8 cellular contexts compared by ENCODE assay signal in the genomic region with DNA sequence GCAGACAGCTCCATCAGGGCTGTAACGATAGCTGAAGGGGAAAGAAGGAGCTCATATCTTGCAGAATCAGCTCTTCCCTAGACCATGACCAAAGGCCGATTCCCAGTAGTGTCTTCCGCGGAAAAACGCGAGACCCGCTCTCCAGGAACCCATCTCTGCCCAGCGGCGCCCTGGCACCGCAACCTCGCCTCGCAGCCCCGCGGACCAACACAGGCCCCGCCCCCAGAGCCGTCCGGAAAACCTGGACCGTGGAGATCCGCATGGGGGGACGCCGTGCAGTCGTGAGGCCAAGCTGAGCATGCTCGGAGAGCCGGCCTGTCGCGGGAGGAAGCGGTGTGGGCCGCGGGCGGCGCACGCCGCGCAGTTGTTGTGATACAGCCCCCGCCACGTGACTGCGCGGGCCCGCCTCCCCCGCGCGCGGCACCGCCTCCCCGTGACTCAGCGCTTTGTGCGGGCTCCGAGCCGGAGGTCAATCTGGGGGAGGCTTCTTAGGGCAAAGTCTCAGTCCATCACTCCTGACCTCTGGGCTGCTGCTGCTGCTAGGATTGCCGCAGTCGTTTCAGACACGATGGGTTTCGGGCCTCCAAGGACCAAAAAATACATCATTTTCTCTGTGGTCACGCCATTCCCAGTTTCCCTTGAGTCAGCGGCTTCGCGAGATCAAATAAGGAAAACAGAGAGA. TPM values are rescaled to one million over a fixed set of nuclear protein-coding genes. Genes with fewer than 3 reads are reported as not detected.
DNase-seq lines count a peak whose midpoint lies in the region; ATAC-seq and TF ChIP-seq lines count a peak whose summit lies in the region.

No MANE protein-coding gene starts in this region.

- peaks cover 5% of the 10 kb centered on the region for H3F3A ChIP-seq in GM23338 (replicated peaks; ENCODE audit: low read depth)

- peak overlapping the region; percentile 88 for H3K4me3 Mint-ChIP-seq in GM23338
- H3K4me3 Mint-ChIP-seq in activated T-helper 2 cell treated with anti-CD3 and anti-CD28 coated beads, Interferon-gamma antibody, Interleukin-2, Interleukin-4, amounts not matched to agents 10 μg/mL and 5 μg/mL and 100 μg/mL, durations not matched to agents 14 hours and 24 hours and 36 hours (ENCODE audit: low read depth), result peak overlapping the region; percentile 83
- H3K4me3 Mint-ChIP-seq in natural killer cell treated with Interleukin-12 subunit alpha and Interleukin-12 subunit beta and Interleukin-15 and Interleukin-18, amount 100 ng/mL, for 72 hours, result peak overlapping the region; percentile 89

- no peak for TF ChIP-seq CTCF in GM23338 (conservative IDR thresholded peaks at IDR 0.05; ENCODE audit: low read depth in 2 of 2)
- no peak for TF ChIP-seq CTCF in fibroblast of pulmonary artery (IDR thresholded peaks at IDR 0.05; ENCODE audit: low read length, missing control alignments)

- H3K36me3 ChIP-seq in GM23338 (ENCODE audit: insufficient read depth), result no peaks in the 10 kb centered on the region

- H3K27me3 ChIP-seq in GM23338 (ENCODE audit: insufficient read depth), result peaks cover 20% of the 10 kb centered on the region

- peaks cover 10% of the 10 kb centered on the region for H3K4me1 ChIP-seq in GM23338 (ENCODE audit: insufficient read depth)

- H3K9me3 Mint-ChIP-seq in GM23338, result peaks cover 9% of the 10 kb centered on the region
- H3K9me3 Mint-ChIP-seq in activated T-helper 2 cell treated with anti-CD3 and anti-CD28 coated beads, Interferon-gamma antibody, Interleukin-2, Interleukin-4, amounts not matched to agents 10 μg/mL and 5 μg/mL and 100 μg/mL, durations not matched to agents 14 hours and 24 hours and 36 hours, result no peaks in the 10 kb centered on the region
- no peaks in the 10 kb centered on the region for H3K9me3 Mint-ChIP-seq in natural killer cell treated with Interleukin-12 subunit alpha and Interleukin-12 subunit beta and Interleukin-15 and Interleukin-18, amount 100 ng/mL, for 72 hours

- H2AFZ ChIP-seq in GM23338, result peak overlapping the region; percentile 99

- H3K79me2 ChIP-seq in GM23338 (replicated peaks; ENCODE audit: insufficient read depth), result peaks cover 12% of the 10 kb centered on the region

- peak overlapping the region; percentile 95 for H3K4me3 ChIP-seq in GM23338
- peak overlapping the region; percentile 77 for H3K4me3 ChIP-seq in fibroblast of pulmonary artery (replicated peaks; ENCODE audit: low read depth, low read length)

- DNase-seq in Daoy (ENCODE audit: low read depth) (peak; percentile 99), GM23338 (ENCODE audit: low spot score) (peak; percentile 97), LHCN-M2 (ENCODE audit: low read depth) (peak; percentile 90), RPMI7951 (ENCODE audit: low read depth) (peak; percentile 97), fibroblast of pulmonary artery (ENCODE audit: low read depth) (peak; percentile 98)
- peak; percentile 93 for DNase-seq in activated T-helper 2 cell treated with anti-CD3 and anti-CD28 coated beads, Interferon-gamma antibody, Interleukin-2, Interleukin-4, amounts not matched to agents 10 μg/mL and 5 μg/mL and 100 μg/mL, durations not matched to agents 14 hours and 24 hours and 36 hours (ENCODE audit: low spot score)
- peak; percentile 98 for DNase-seq in natural killer cell treated with Interleukin-12 subunit alpha and Interleukin-12 subunit beta and Interleukin-15 and Interleukin-18, amount 100 ng/mL, for 72 hours (ENCODE audit: low spot score)
- DNase-seq in stimulated activated naive CD4-positive, alpha-beta T cell treated with Interleukin-2 at 50 U/mL for 16 hours (lab: John Stamatoyannopoulos, UW), result peak; percentile 94

- peak overlapping the region; percentile 89 for H3K27ac ChIP-seq in GM23338 (ENCODE audit: low read depth)

- peaks cover 17% of the 10 kb centered on the region for H3K4me1 Mint-ChIP-seq in GM23338
- peaks cover 39% of the 10 kb centered on the region for H3K4me1 Mint-ChIP-seq in activated T-helper 2 cell treated with anti-CD3 and anti-CD28 coated beads, Interferon-gamma antibody, Interleukin-2, Interleukin-4, amounts not matched to agents 10 μg/mL and 5 μg/mL and 100 μg/mL, durations not matched to agents 14 hours and 24 hours and 36 hours (ENCODE audit: low read depth)
- peaks cover 29 to 40% of the 10 kb centered on the region in 2 donors for H3K4me1 Mint-ChIP-seq in natural killer cell treated with Interleukin-12 subunit alpha and Interleukin-12 subunit beta and Interleukin-15 and Interleukin-18, amount 100 ng/mL, for 72 hours (ENCODE audit: low read depth in 2 of 2)

- intact Hi-C loops in activated T-helper 2 cell treated with anti-CD3 and anti-CD28 coated beads, Interferon-gamma antibody, Interleukin-2, Interleukin-4, amounts not matched to agents 10 μg/mL and 5 μg/mL and 100 μg/mL, durations not matched to agents 14 hours and 24 hours and 36 hours (cut with micrococcal nuclease), result loop anchor here (1.0 to 5.0 kb wide), 6 partner anchors 55 to 566 kb away; a partner anchor contains a TSS

- ATAC-seq in GM23338, result peak; percentile 67
- ATAC-seq in natural killer cell treated with Interleukin-12 subunit alpha and Interleukin-12 subunit beta and Interleukin-15 and Interleukin-18, amount 100 ng/mL, for 72 hours, result peak; percentile 92 to 93

- H3K36me3 Mint-ChIP-seq in GM23338 (ENCODE audit: low read depth), result peaks cover 16% of the 10 kb centered on the region; the same call in 2 of the 3 replicates
- no peaks in the 10 kb centered on the region for H3K36me3 Mint-ChIP-seq in activated T-helper 2 cell treated with anti-CD3 and anti-CD28 coated beads, Interferon-gamma antibody, Interleukin-2, Interleukin-4, amounts not matched to agents 10 μg/mL and 5 μg/mL and 100 μg/mL, durations not matched to agents 14 hours and 24 hours and 36 hours (ENCODE audit: low read depth)
- H3K36me3 Mint-ChIP-seq in natural killer cell treated with Interleukin-12 subunit alpha and Interleukin-12 subunit beta and Interleukin-15 and Interleukin-18, amount 100 ng/mL, for 72 hours, result no peaks in the 10 kb centered on the region

- H3K4me2 ChIP-seq in GM23338, result peak overlapping the region; percentile 97

- peaks cover 29% of the 10 kb centered on the region for H3K27me3 Mint-ChIP-seq in GM23338 (ENCODE audit: insufficient read depth, low read depth, poor library complexity)
- H3K27me3 Mint-ChIP-seq in activated T-helper 2 cell treated with anti-CD3 and anti-CD28 coated beads, Interferon-gamma antibody, Interleukin-2, Interleukin-4, amounts not matched to agents 10 μg/mL and 5 μg/mL and 100 μg/mL, durations not matched to agents 14 hours and 24 hours and 36 hours (ENCODE audit: low read depth), result peaks cover 8% of the 10 kb centered on the region
- H3K27me3 Mint-ChIP-seq in natural killer cell treated with Interleukin-12 subunit alpha and Interleukin-12 subunit beta and Interleukin-15 and Interleukin-18, amount 100 ng/mL, for 72 hours, result no peaks in the 10 kb centered on the region

- H3K27ac Mint-ChIP-seq in GM23338, result peak overlapping the region; percentile 97
- peak overlapping the region; percentile 68 for H3K27ac Mint-ChIP-seq in activated T-helper 2 cell treated with anti-CD3 and anti-CD28 coated beads, Interferon-gamma antibody, Interleukin-2, Interleukin-4, amounts not matched to agents 10 μg/mL and 5 μg/mL and 100 μg/mL, durations not matched to agents 14 hours and 24 hours and 36 hours
- H3K27ac Mint-ChIP-seq in natural killer cell treated with Interleukin-12 subunit alpha and Interleukin-12 subunit beta and Interleukin-15 and Interleukin-18, amount 100 ng/mL, for 72 hours, result peak overlapping the region; percentile 58 to 78

- no peaks in the 10 kb centered on the region for H4K20me1 ChIP-seq in GM23338 (replicated peaks; ENCODE audit: insufficient read depth)

- H3K9me2 ChIP-seq in GM23338 (ENCODE audit: insufficient read depth), result peaks cover 12% of the 10 kb centered on the region; the same call in 1 of the 2 replicates

TF ChIP-seq in GM23338, 12 proteins besides CTCF, POLR2A, EP300 and RAD21 (continues in another document):
- TF ChIP-seq, protein P1, sequence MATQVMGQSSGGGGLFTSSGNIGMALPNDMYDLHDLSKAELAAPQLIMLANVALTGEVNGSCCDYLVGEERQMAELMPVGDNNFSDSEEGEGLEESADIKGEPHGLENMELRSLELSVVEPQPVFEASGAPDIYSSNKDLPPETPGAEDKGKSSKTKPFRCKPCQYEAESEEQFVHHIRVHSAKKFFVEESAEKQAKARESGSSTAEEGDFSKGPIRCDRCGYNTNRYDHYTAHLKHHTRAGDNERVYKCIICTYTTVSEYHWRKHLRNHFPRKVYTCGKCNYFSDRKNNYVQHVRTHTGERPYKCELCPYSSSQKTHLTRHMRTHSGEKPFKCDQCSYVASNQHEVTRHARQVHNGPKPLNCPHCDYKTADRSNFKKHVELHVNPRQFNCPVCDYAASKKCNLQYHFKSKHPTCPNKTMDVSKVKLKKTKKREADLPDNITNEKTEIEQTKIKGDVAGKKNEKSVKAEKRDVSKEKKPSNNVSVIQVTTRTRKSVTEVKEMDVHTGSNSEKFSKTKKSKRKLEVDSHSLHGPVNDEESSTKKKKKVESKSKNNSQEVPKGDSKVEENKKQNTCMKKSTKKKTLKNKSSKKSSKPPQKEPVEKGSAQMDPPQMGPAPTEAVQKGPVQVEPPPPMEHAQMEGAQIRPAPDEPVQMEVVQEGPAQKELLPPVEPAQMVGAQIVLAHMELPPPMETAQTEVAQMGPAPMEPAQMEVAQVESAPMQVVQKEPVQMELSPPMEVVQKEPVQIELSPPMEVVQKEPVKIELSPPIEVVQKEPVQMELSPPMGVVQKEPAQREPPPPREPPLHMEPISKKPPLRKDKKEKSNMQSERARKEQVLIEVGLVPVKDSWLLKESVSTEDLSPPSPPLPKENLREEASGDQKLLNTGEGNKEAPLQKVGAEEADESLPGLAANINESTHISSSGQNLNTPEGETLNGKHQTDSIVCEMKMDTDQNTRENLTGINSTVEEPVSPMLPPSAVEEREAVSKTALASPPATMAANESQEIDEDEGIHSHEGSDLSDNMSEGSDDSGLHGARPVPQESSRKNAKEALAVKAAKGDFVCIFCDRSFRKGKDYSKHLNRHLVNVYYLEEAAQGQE (IDR thresholded peaks at IDR 0.05; ENCODE audit: unreplicated experiment), result peak; percentile 34
- peak; percentile 76 for TF ChIP-seq POLR2AphosphoS5 (IDR thresholded peaks at IDR 0.05; ENCODE audit: low read depth)
- TF ChIP-seq CREB1 (CRISPR knock-in tag; IDR thresholded peaks at IDR 0.05; ENCODE audit: low read depth), result peak; percentile 70

RNA-seq across cellular contexts. Expression of a gene that starts 3.1 kb away (rescaled TPM):
- total RNA-seq in Daoy (2014; rRNA removed; shearing (Covaris generic)), result 40.1 and 55.0 TPM in 2 replicates
- 40.3 and 71.4 TPM in 2 replicates for total RNA-seq in GM23338 (2014; rRNA removed; shearing (Covaris generic))
- polyA plus RNA-seq in GM23338 (2016; fragmentation: Nextera tagmentation; extraction: Ambion mirVana), result 13.3 and 16.9 TPM in 2 replicates
- 4.4 and 4.9 TPM in 2 replicates for total RNA-seq in LHCN-M2 (2014; rRNA removed)
- polyA plus RNA-seq in LHCN-M2 (2012), result 2.4 TPM
- total RNA-seq in RPMI7951 (2014; rRNA removed; shearing (Covaris generic)), result 8.2 and 9.4 TPM in 2 replicates
- 26.9 and 28.0 TPM in 2 replicates for total RNA-seq in activated T-helper 2 cell treated with anti-CD3 and anti-CD28 coated beads, Interferon-gamma antibody, Interleukin-2, Interleukin-4, amounts not matched to agents 10 μg/mL and 5 μg/mL and 100 μg/mL, durations not matched to agents 14 hours and 24 hours and 36 hours
- total RNA-seq in natural killer cell treated with Interleukin-12 subunit alpha and Interleukin-12 subunit beta and Interleukin-15 and Interleukin-18, amount 100 ng/mL, for 72 hours, result 10 to 100 TPM; 16.2 to 30.8 TPM

Comparison
In these comparisons a context has a peak if more than half of its experiments do, and no peak if none do; other contexts are left out.
1. Peak in every context shown above with its lines: DNase-seq, ATAC-seq, H3K4me3 ChIP-seq and H3K27ac ChIP-seq.